In the genomic region with DNA sequence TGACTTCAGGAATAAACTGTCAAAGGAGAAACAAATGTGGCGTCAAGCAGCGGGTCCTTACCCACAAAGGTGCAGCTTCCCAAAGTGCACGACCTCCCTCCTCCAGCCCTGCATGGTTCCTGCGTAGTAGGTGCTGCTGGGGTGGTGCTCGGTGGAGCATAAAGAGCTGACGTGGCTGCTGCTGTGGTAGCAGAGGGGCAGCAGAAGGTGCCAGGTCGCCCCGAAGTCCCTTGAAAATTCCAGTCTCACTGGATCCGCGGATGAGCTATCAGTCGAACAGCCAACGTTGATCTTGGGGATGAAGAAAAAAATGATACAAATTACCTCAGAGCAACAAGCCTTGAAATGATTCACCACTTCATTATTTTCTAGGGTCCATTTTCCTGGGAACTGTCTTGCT, we compare ENCODE assay signal across 26 cellular contexts.
"Had no signal": no experiment of that assay in that cellular context is flagged by ENCODE, and none has a peak within 500 bp of the region (broad histone marks: within the 10 kb centered on the region; RNA-seq: fewer than 3 reads in every experiment).

No MANE protein-coding gene starts in this region.

- H3K27ac ChIP-seq: gastrocnemius medialis, left lung, pancreas, suprapubic skin, transverse colon, upper lobe of right lung had no signal

- H3K9me3 ChIP-seq: gastrocnemius medialis, left lung, pancreas, suprapubic skin, transverse colon, upper lobe of right lung had no signal

- FAIRE-seq: endometrium, keratinocyte, pancreas had no signal

- H3K4me3 Mint-ChIP-seq: effector memory CD8-positive, alpha-beta T cell; naive thymus-derived CD4-positive, alpha-beta T cell; nephron; stimulated activated naive CD8-positive, alpha-beta T cell treated with anti-CD3 and anti-CD28 coated beads, Interleukin-15, amount 100 ng/mL, for 72 hours had no signal

- H3K27me3 Mint-ChIP-seq: stimulated activated naive CD8-positive, alpha-beta T cell treated with anti-CD3 and anti-CD28 coated beads, Interleukin-15, amount 100 ng/mL, for 72 hours had no signal

- H3K27ac Mint-ChIP-seq: effector memory CD8-positive, alpha-beta T cell; nephron; stimulated activated naive CD8-positive, alpha-beta T cell treated with anti-CD3 and anti-CD28 coated beads, Interleukin-15, amount 100 ng/mL, for 72 hours had no signal

- H3K9me3 Mint-ChIP-seq: effector memory CD8-positive, alpha-beta T cell; naive thymus-derived CD4-positive, alpha-beta T cell; nephron; stimulated activated naive CD8-positive, alpha-beta T cell treated with anti-CD3 and anti-CD28 coated beads, Interleukin-15, amount 100 ng/mL, for 72 hours had no signal

- ATAC-seq: effector memory CD8-positive, alpha-beta T cell; gastrocnemius medialis; left cardiac atrium; left lung; naive thymus-derived CD4-positive, alpha-beta T cell; pancreas; sciatic nerve; stimulated activated naive CD8-positive, alpha-beta T cell treated with anti-CD3 and anti-CD28 coated beads, Interleukin-15, amount 100 ng/mL, for 72 hours; upper lobe of right lung had no signal

- H3K27me3 ChIP-seq: gastrocnemius medialis, left lung, pancreas, suprapubic skin, transverse colon, upper lobe of right lung had no signal

- H3K36me3 Mint-ChIP-seq: naive thymus-derived CD4-positive, alpha-beta T cell had no signal

- H3K4me3 ChIP-seq: gastrocnemius medialis, left lung, pancreas, smooth muscle cell, suprapubic skin, transverse colon, upper lobe of right lung had no signal

- H3K36me3 ChIP-seq: gastrocnemius medialis, left lung, pancreas, suprapubic skin, transverse colon, upper lobe of right lung had no signal

- H3K4me1 ChIP-seq: gastrocnemius medialis, left lung, pancreas, suprapubic skin, transverse colon, upper lobe of right lung had no signal

- H3K4me1 Mint-ChIP-seq: naive thymus-derived CD4-positive, alpha-beta T cell; nephron; stimulated activated naive CD8-positive, alpha-beta T cell treated with anti-CD3 and anti-CD28 coated beads, Interleukin-15, amount 100 ng/mL, for 72 hours had no signal

- DNase-seq: cortex of kidney; effector memory CD8-positive, alpha-beta T cell; foreskin fibroblast; gastrocnemius medialis; head of caudate nucleus; left cardiac atrium; left lung; mesendoderm; midbrain; naive thymus-derived CD4-positive, alpha-beta T cell; occipital lobe; pancreas; stimulated activated CD4-positive, alpha-beta T cell treated with anti-CD3 and anti-CD28 coated beads, Interleukin-12 subunit alpha, Interleukin-12 subunit beta, amount 100 ng/mL, for 4 hours; stimulated activated CD4-positive, alpha-beta T cell treated with anti-CD3 and anti-CD28 coated beads, Interleukin-1b, Interleukin-23, amount 100 ng/mL, for 48 hours; stimulated activated CD4-positive, alpha-beta T cell treated with anti-CD3 and anti-CD28 coated beads, Interleukin-4, amount 100 ng/mL, for 1 hour; stimulated activated CD8-positive, alpha-beta memory T cell treated with anti-CD3 and anti-CD28 coated beads, Interleukin-4, amount 100 ng/mL, for 48 hours; stimulated activated naive CD4-positive, alpha-beta T cell; stimulated activated naive CD8-positive, alpha-beta T cell treated with anti-CD3 and anti-CD28 coated beads, Interleukin-15, amount 100 ng/mL, for 72 hours; transverse colon; upper lobe of right lung had no signal

- H3K4me2 ChIP-seq: smooth muscle cell had no signal
